Comparison of ENCODE assay signal across 22 cellular contexts in the genomic region with DNA sequence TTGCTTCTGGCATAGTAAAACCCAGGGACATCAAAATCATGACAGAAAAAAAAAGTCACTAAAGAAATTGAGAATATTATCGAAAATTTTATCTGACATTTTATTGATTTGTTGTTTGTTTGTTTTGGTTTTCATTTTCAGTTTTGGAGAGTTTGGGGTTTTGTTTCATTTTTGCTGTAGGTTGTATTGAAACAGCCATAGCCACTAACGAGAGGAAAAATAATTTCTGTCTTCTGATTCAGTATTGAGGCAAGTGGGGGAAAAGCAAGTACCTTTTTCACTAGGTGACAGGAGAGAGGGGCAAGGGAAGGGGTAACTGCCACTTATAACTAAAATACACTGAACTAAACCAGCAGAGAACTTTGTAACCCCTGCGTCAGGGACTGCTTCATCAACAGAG.
"Had no signal": no experiment of that assay in that cellular context is flagged by ENCODE, and none has a peak within 500 bp of the region (broad histone marks: within the 10 kb centered on the region; RNA-seq: fewer than 3 reads in every experiment).

No MANE protein-coding gene starts in this region.

- ATAC-seq: left lobe of liver; naive thymus-derived CD8-positive, alpha-beta T cell; psoas muscle; right cardiac atrium; stimulated activated naive B cell treated with anti-CD40 and anti-IgM and Interleukin-4, amounts not matched to agents 10 μg/mL and 1 μg/mL and 100 μg/mL, for 72 hours; upper lobe of right lung had no signal

- H3K36me3 ChIP-seq: ovary, spleen, transverse colon, upper lobe of right lung, uterus had no signal

- FAIRE-seq: colon, keratinocyte had no signal

- H3K27me3 ChIP-seq: dorsolateral prefrontal cortex, ovary, spleen, transverse colon, upper lobe of right lung, uterus had no signal

- H3K9me3 ChIP-seq: ovary, upper lobe of right lung, uterus had no signal

- DNase-seq: dorsolateral prefrontal cortex; effector CD4-positive, alpha-beta T cell; head of caudate nucleus; mammary epithelial cell; mesendoderm; naive thymus-derived CD8-positive, alpha-beta T cell; nephron progenitor cell; occipital lobe; ovary; posterior cingulate gyrus; psoas muscle; right cardiac atrium; spleen; stimulated activated CD4-positive, alpha-beta T cell treated with anti-CD3 and anti-CD28 coated beads, Interleukin-4, amount 100 ng/mL, for 4 hours; stimulated activated naive B cell treated with anti-CD40 and anti-IgM and Interleukin-4, amounts not matched to agents 10 μg/mL and 1 μg/mL and 100 μg/mL, for 72 hours; transverse colon; upper lobe of right lung; uterus had no signal

- H3K4me1 ChIP-seq: psoas muscle, spleen, transverse colon, upper lobe of right lung, uterus had no signal

- H3K27ac ChIP-seq: dorsolateral prefrontal cortex, ovary, psoas muscle, skin epidermis, spleen, transverse colon, upper lobe of right lung, uterus had no signal

- H3K4me3 ChIP-seq: dorsolateral prefrontal cortex, ovary, psoas muscle, skin epidermis, spleen, transverse colon, upper lobe of right lung, uterus had no signal
